8 cellular contexts compared by ENCODE assay signal in genomic region chrX:2499507-2499906, GRCh38. TPM values are rescaled to one million over a fixed set of nuclear protein-coding genes. Genes with fewer than 3 reads are reported as not detected.
DNase-seq lines count a peak whose midpoint lies in the region; ATAC-seq and TF ChIP-seq lines count a peak whose summit lies in the region.

No MANE protein-coding gene starts in this region.

- peaks cover 9% of the 10 kb centered on the region for H3K36me3 Mint-ChIP-seq in activated T-helper 1 cell treated with anti-CD3 and anti-CD28 coated beads, Interleukin-12 subunit alpha, Interleukin-12 subunit beta, Interleukin-2, Interleukin-4 antibody, amounts not matched to agents 30 ng/mL and 10 ng/mL and 1 ng/mL, durations not matched to agents 14 hours and 24 hours and 36 hours (ENCODE audit: low read depth)

- no peaks in the 10 kb centered on the region for H4K20me1 ChIP-seq in HCT116 (ENCODE audit: insufficient read depth)
- peaks cover 47% of the 10 kb centered on the region for H4K20me1 ChIP-seq in smooth muscle cell (ENCODE audit: low read depth)

- H3K79me2 ChIP-seq in HCT116 (ENCODE audit: insufficient read depth, low read length) (peaks cover 54% of the 10 kb centered on the region), smooth muscle cell (ENCODE audit: low read depth) (peaks cover 56% of the 10 kb centered on the region)

- H3F3A ChIP-seq in smooth muscle cell (ENCODE audit: low read depth) = peaks cover 3% of the 10 kb centered on the region

- H3K27me3 ChIP-seq in HCT116 (ENCODE audit: insufficient read depth, low read length) = no peaks in the 10 kb centered on the region
- H3K27me3 ChIP-seq in smooth muscle cell (ENCODE audit: low read depth) = no peaks in the 10 kb centered on the region

- peak overlapping the region; percentile 88 for H3K4me3 Mint-ChIP-seq in activated T-helper 1 cell treated with anti-CD3 and anti-CD28 coated beads, Interleukin-12 subunit alpha, Interleukin-12 subunit beta, Interleukin-2, Interleukin-4 antibody, amounts not matched to agents 30 ng/mL and 10 ng/mL and 1 ng/mL, durations not matched to agents 14 hours and 24 hours and 36 hours

- H3K4me3 ChIP-seq in HCT116 (replicated peaks in 1 of 2; ENCODE audit: low read depth in 1 of 2, low read length in 2 of 2) (peak overlapping the region; percentile 61 to 72), iPS-11a (ENCODE audit: low read depth, low read length) (peak overlapping the region; percentile 75), smooth muscle cell (peak overlapping the region; percentile 91)

- H3K27ac ChIP-seq in HCT116 (ENCODE audit: low read depth, low read length) (no peak overlapping the region), smooth muscle cell (ENCODE audit: low read depth) (peak overlapping the region; percentile 88)

- H3K36me3 ChIP-seq in HCT116 (ENCODE audit: control insufficient read depth in 1 of 2, insufficient read depth in 2 of 2, low read length in 2 of 2) (no peaks in the 10 kb centered on the region; a peak in 1 of 4 replicates), smooth muscle cell (ENCODE audit: low read depth) (no peaks in the 10 kb centered on the region)

- no peaks in the 10 kb centered on the region for H3K27me3 Mint-ChIP-seq in activated T-helper 1 cell treated with anti-CD3 and anti-CD28 coated beads, Interleukin-12 subunit alpha, Interleukin-12 subunit beta, Interleukin-2, Interleukin-4 antibody, amounts not matched to agents 30 ng/mL and 10 ng/mL and 1 ng/mL, durations not matched to agents 14 hours and 24 hours and 36 hours (ENCODE audit: insufficient read depth)

- no peak for DNase-seq in HCT116 (ENCODE audit: low read depth, low spot score)
- no peak for DNase-seq in activated T-helper 1 cell treated with anti-CD3 and anti-CD28 coated beads, Interleukin-12 subunit alpha, Interleukin-12 subunit beta, Interleukin-2, Interleukin-4 antibody, amounts not matched to agents 30 ng/mL and 10 ng/mL and 1 ng/mL, durations not matched to agents 14 hours and 24 hours and 36 hours (ENCODE audit: low spot score)
- no peak for DNase-seq in smooth muscle cell (lab: John Stamatoyannopoulos, UW; ENCODE audit: unreplicated experiment)
- DNase-seq in T1000 (lab: John Stamatoyannopoulos, UW) = no peak
- DNase-seq in T-helper 9 cell = no peak
- no peak for DNase-seq in NCI-H1092 treated with DMSO at 0.1 percent for 48 hours (lab: John Stamatoyannopoulos, UW)
- DNase-seq in nucleus accumbens (lab: John Stamatoyannopoulos, UW) = no peak

- no peak for ATAC-seq in HCT116

- H3K27ac Mint-ChIP-seq in activated T-helper 1 cell treated with anti-CD3 and anti-CD28 coated beads, Interleukin-12 subunit alpha, Interleukin-12 subunit beta, Interleukin-2, Interleukin-4 antibody, amounts not matched to agents 30 ng/mL and 10 ng/mL and 1 ng/mL, durations not matched to agents 14 hours and 24 hours and 36 hours = peak overlapping the region; percentile 82

- H3K4me2 ChIP-seq in HCT116 (ENCODE audit: low read length) = peak overlapping the region; percentile 75
- peak overlapping the region; percentile 89 for H3K4me2 ChIP-seq in smooth muscle cell

- RAD21 ChIA-PET in HCT116 (lab: Charles Lee; ENCODE audit: low non-redundant PET in 1 of 2, low total read pairs in 2 of 2, uncharacterized antibody in 2 of 2, unreplicated experiment in 2 of 2) = no interaction called here

- H3K4me1 ChIP-seq in HCT116 (ENCODE audit: control insufficient read depth in 1 of 2, insufficient read depth in 2 of 2, low read length in 2 of 2) = peaks cover 3 to 6% of the 10 kb centered on the region in 2 experiments; a peak in 2 of 4 replicates
- peaks cover 25% of the 10 kb centered on the region for H3K4me1 ChIP-seq in smooth muscle cell (ENCODE audit: low read depth)

- no peaks in the 10 kb centered on the region for H3K9me3 Mint-ChIP-seq in activated T-helper 1 cell treated with anti-CD3 and anti-CD28 coated beads, Interleukin-12 subunit alpha, Interleukin-12 subunit beta, Interleukin-2, Interleukin-4 antibody, amounts not matched to agents 30 ng/mL and 10 ng/mL and 1 ng/mL, durations not matched to agents 14 hours and 24 hours and 36 hours

- H2AFZ ChIP-seq in HCT116 (ENCODE audit: low read depth, low read length, poor library complexity, severe bottlenecking) (no peak overlapping the region), smooth muscle cell (ENCODE audit: low read depth) (no peak overlapping the region)

- TF ChIP-seq CTCF in HCT116 (IDR thresholded peaks at IDR 0.05 in 2 of 3, conservative IDR thresholded peaks at IDR 0.05 in 1 of 3; ENCODE audit: borderline replicate concordance in 1 of 3, insufficient read depth in 1 of 3, low read depth in 2 of 3, low read length in 2 of 3) (no peak), smooth muscle cell (IDR thresholded peaks at IDR 0.05; ENCODE audit: borderline replicate concordance, insufficient read depth, poor library complexity, severe bottlenecking) (no peak)

- no peak for TF ChIP-seq POLR2A in HCT116 (IDR thresholded peaks at IDR 0.05; ENCODE audit: borderline replicate concordance, extremely low read depth, insufficient read depth, insufficient read length)

- no peaks in the 10 kb centered on the region for H3K9me3 ChIP-seq in HCT116 (ENCODE audit: control insufficient read depth in 1 of 2, insufficient read depth in 1 of 2, low read depth in 1 of 2, low read length in 2 of 2)
- H3K9me3 ChIP-seq in smooth muscle cell (replicated peaks; ENCODE audit: low read depth) = no peaks in the 10 kb centered on the region

- TF ChIP-seq RAD21 in HCT116 (IDR thresholded peaks at IDR 0.05; ENCODE audit: low read depth) = no peak

- WGBS in smooth muscle cell (ENCODE audit: low lambda C conversion rate) = 83% methylated on average over 8 of the region's 8 CpGs

- H3K9ac ChIP-seq in HCT116 (ENCODE audit: low read length) = peak overlapping the region; percentile 76; the same call in 1 of the 2 replicates
- H3K9ac ChIP-seq in smooth muscle cell (ENCODE audit: low read depth) = peak overlapping the region; percentile 63

- no peaks in the 10 kb centered on the region for H3K9me2 ChIP-seq in HCT116 (ENCODE audit: insufficient read depth)

- intact Hi-C loops in HCT116 (cut with micrococcal nuclease) = no loop called here
- intact Hi-C loops in activated T-helper 1 cell treated with anti-CD3 and anti-CD28 coated beads, Interleukin-12 subunit alpha, Interleukin-12 subunit beta, Interleukin-2, Interleukin-4 antibody, amounts not matched to agents 30 ng/mL and 10 ng/mL and 1 ng/mL, durations not matched to agents 14 hours and 24 hours and 36 hours (cut with micrococcal nuclease) = no loop called here

- POLR2A ChIA-PET in HCT116 (lab: Charles Lee) = no interaction called here

- CTCF ChIA-PET in HCT116 (lab: Charles Lee) = no interaction called here

- peaks cover 27% of the 10 kb centered on the region for H3K4me1 Mint-ChIP-seq in activated T-helper 1 cell treated with anti-CD3 and anti-CD28 coated beads, Interleukin-12 subunit alpha, Interleukin-12 subunit beta, Interleukin-2, Interleukin-4 antibody, amounts not matched to agents 30 ng/mL and 10 ng/mL and 1 ng/mL, durations not matched to agents 14 hours and 24 hours and 36 hours (ENCODE audit: low read depth)

- no TSS peak for BruUV-seq in HCT116 (replicated peaks; lab: Mats Ljungman, UMichigan)

TF ChIP-seq in HCT116, 20 proteins besides CTCF, POLR2A, EP300 and RAD21:
- no peak for TF ChIP-seq ZBTB33 (IDR thresholded peaks at IDR 0.05; ENCODE audit: extremely low read depth, insufficient replicate concordance, low read length)
TF ChIP-seq in HCT116: peak in this region for 0.

RNA-seq across cellular contexts. Expression of gene DHRSX, which starts 1.3 kb away (rescaled TPM):
- total RNA-seq in HCT116 (2021; ENCODE audit: unreplicated experiment) (11.9 TPM), smooth muscle cell (31.1 and 32.5 TPM in 2 replicates)
- polyA plus RNA-seq in HCT116 (2012) = 14.0 and 15.9 TPM in 2 replicates
- 26.3 and 27.4 TPM in 2 replicates for total RNA-seq in activated T-helper 1 cell treated with anti-CD3 and anti-CD28 coated beads, Interleukin-12 subunit alpha, Interleukin-12 subunit beta, Interleukin-2, Interleukin-4 antibody, amounts not matched to agents 30 ng/mL and 10 ng/mL and 1 ng/mL, durations not matched to agents 14 hours and 24 hours and 36 hours
- 49.9 and 53.9 TPM in 2 replicates for polyA plus RNA-seq in smooth muscle cell

RNA-seq across cellular contexts. Expression of gene ZBED1, which starts 1.3 kb away (rescaled TPM):
- 21.0 TPM for total RNA-seq in HCT116 (2021; ENCODE audit: unreplicated experiment)
- 10.7 and 11.8 TPM in 2 replicates for polyA plus RNA-seq in HCT116 (2012)
- 39.8 and 41.6 TPM in 2 replicates for total RNA-seq in activated T-helper 1 cell treated with anti-CD3 and anti-CD28 coated beads, Interleukin-12 subunit alpha, Interleukin-12 subunit beta, Interleukin-2, Interleukin-4 antibody, amounts not matched to agents 30 ng/mL and 10 ng/mL and 1 ng/mL, durations not matched to agents 14 hours and 24 hours and 36 hours
- total RNA-seq in smooth muscle cell = 15.7 and 23.6 TPM in 2 replicates
- 17.2 and 19.0 TPM in 2 replicates for polyA plus RNA-seq in smooth muscle cell
